Comparison of ENCODE assay signal across 19 cellular contexts in the genomic region with DNA sequence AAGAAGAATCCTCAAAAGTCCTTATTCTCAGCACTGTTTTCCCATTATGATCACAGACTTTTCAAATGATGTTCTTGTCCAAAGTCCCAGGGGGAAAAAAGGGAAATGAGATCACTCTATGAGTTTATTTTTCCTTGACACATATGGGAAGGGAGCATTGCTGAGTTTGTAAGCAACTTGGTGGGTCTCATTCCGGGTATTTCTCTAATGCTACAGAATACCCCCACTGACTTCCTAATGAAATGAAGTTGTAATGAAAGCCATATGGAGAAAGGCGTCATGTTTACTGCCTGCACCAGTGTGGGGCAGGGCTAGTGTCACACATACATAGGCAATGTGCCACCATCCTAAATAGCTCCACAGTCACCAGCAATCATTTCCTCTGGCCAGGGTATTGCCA.
DNase-seq lines count a peak whose midpoint lies in the region; ATAC-seq and TF ChIP-seq lines count a peak whose summit lies in the region.
"Had no signal": no experiment of that assay in that cellular context is flagged by ENCODE, and none has a peak within 500 bp of the region (broad histone marks: within the 10 kb centered on the region; RNA-seq: fewer than 3 reads in every experiment).

No MANE protein-coding gene starts in this region.

- H3K36me3 ChIP-seq in SK-N-MC (ENCODE audit: insufficient read depth, low read length), result no peaks in the 10 kb centered on the region
- H3K36me3 ChIP-seq: sigmoid colon had no signal

- H3K4me3 ChIP-seq in SK-N-MC, result peak overlapping the region; percentile 64
- no peak overlapping the region for H3K4me3 ChIP-seq in fibroblast of mammary gland (ENCODE audit: control insufficient read depth, low read depth, low read length)
- H3K4me3 ChIP-seq: sigmoid colon had no signal

- DNase-seq in GM03348 (ENCODE audit: low spot score), result peak; percentile 35
- DNase-seq in SK-N-MC (ENCODE audit: low read depth, low spot score), result peak; percentile 89
- DNase-seq in fibroblast of mammary gland (ENCODE audit: low read depth), result peak; percentile 89
- DNase-seq in stromal cell of bone marrow (ENCODE audit: low read depth), result peak; percentile 49
- no peak for DNase-seq in stimulated activated naive CD4-positive, alpha-beta T cell (lab: John Stamatoyannopoulos, UW)
- no peak for DNase-seq in NCI-H2196 (lab: John Stamatoyannopoulos, UW; ENCODE audit: unreplicated experiment)
- DNase-seq in OCI-M2 (lab: John Stamatoyannopoulos, UW; ENCODE audit: unreplicated experiment), result no peak
- DNase-seq: activated CD8-positive, alpha-beta memory T cell treated with anti-CD3 and anti-CD28 coated beads, Interleukin-2, amount 50 U/mL, for 48 hours; activated effector memory CD4-positive, alpha-beta T cell treated with anti-CD3 and anti-CD28 coated beads, Interleukin-2, amount 50 U/mL, for 16 hours; Caco-2; naive thymus-derived CD8-positive, alpha-beta T cell; NCI-H1436; NCI-H69; posterior cingulate gyrus; sigmoid colon; stimulated activated CD4-positive, alpha-beta T cell treated with anti-CD3 and anti-CD28 coated beads, Interleukin-2, amount 100 ng/mL, for 24 hours; stimulated activated naive CD8-positive, alpha-beta T cell treated with anti-CD3 and anti-CD28 coated beads, Interleukin-15, Interleukin-2, amounts not matched to agents 100 U/mL and 50 U/mL, for 24 hours; trophoblast cell had no signal

- no peak for TF ChIP-seq CTCF in fibroblast of mammary gland (conservative IDR thresholded peaks at IDR 0.05; ENCODE audit: control insufficient read depth, insufficient read depth, low read depth, low read length)

- H3K9me3 ChIP-seq in SK-N-MC (ENCODE audit: low read depth, low read length), result no peaks in the 10 kb centered on the region; the same call in 1 of the 2 replicates
- H3K9me3 ChIP-seq: Caco-2, sigmoid colon had no signal

- H3K9ac ChIP-seq in SK-N-MC (ENCODE audit: insufficient read length), result peak overlapping the region; percentile 44

- ATAC-seq in GM21723 (IDR thresholded peaks at IDR 0.05; ENCODE audit: unreplicated experiment), result no peak
- ATAC-seq: naive thymus-derived CD8-positive, alpha-beta T cell; stimulated activated naive CD8-positive, alpha-beta T cell treated with anti-CD3 and anti-CD28 coated beads, Interleukin-15, Interleukin-2, amounts not matched to agents 100 U/mL and 50 U/mL, for 24 hours had no signal

- peak overlapping the region; percentile 90 for H3K27ac ChIP-seq in SK-N-MC
- H3K27ac ChIP-seq: sigmoid colon had no signal

Comparison
In these comparisons a context has a peak if more than half of its experiments do, and no peak if none do; other contexts are left out.
1. DNase-seq: peak in GM03348 (single experiment), SK-N-MC (single experiment), fibroblast of mammary gland (single experiment) and stromal cell of bone marrow (single experiment); none in stimulated activated naive CD4-positive, alpha-beta T cell (0 of 6), NCI-H2196 (single experiment) and OCI-M2 (single experiment).